33 cellular contexts compared by ENCODE assay signal in genomic region chr2:50455351-50455750, GRCh38.
"Had no signal": no experiment of that assay in that cellular context is flagged by ENCODE, and none has a peak within 500 bp of the region (broad histone marks: within the 10 kb centered on the region; RNA-seq: fewer than 3 reads in every experiment).

No MANE protein-coding gene starts in this region.

- H3K27me3 ChIP-seq: MG63 had no signal

- H3K9me3 ChIP-seq: MG63 had no signal

- H3K27ac ChIP-seq: KMS-11 had no signal

- H3K4me2 ChIP-seq: KMS-11 had no signal

- H3K4me3 ChIP-seq: MG63 had no signal

- H3K9ac ChIP-seq: KMS-11 had no signal

- DNase-seq: Kasumi-1, MG63, MM.1S, MV-4-11, NCI-H1048, NCI-H1092, NCI-H1092 treated with DMSO at 0.1 percent for 48 hours, NCI-H1105, NCI-H1105 treated with DMSO at 0.1 percent for 48 hours, NCI-H1417, NCI-H1417 treated with DMSO at 0.1 percent for 48 hours, NCI-H1436, NCI-H1436 treated with DMSO at 0.1 percent for 48 hours, NCI-H146, NCI-H1694, NCI-H1694 treated with DMSO at 0.1 percent for 48 hours, NCI-H187, NCI-H187 treated with DMSO at 0.1 percent for 48 hours, NCI-H1930, NCI-H2029, NCI-H2029 treated with DMSO at 0.1 percent for 48 hours, NCI-H2081, NCI-H2081 treated with DMSO at 0.1 percent for 48 hours, NCI-H2107, NCI-H2171, NCI-H2171 treated with DMSO at 0.1 percent for 48 hours, NCI-H2227 treated with DMSO at 0.1 percent for 48 hours, NCI-H226, NCI-H345, NCI-H446, NCI-H446 treated with DMSO at 0.1 percent for 48 hours, NCI-H510A had no signal

- H3K36me3 ChIP-seq: MG63 had no signal
